24 cellular contexts compared by ENCODE assay signal in the genomic region with DNA sequence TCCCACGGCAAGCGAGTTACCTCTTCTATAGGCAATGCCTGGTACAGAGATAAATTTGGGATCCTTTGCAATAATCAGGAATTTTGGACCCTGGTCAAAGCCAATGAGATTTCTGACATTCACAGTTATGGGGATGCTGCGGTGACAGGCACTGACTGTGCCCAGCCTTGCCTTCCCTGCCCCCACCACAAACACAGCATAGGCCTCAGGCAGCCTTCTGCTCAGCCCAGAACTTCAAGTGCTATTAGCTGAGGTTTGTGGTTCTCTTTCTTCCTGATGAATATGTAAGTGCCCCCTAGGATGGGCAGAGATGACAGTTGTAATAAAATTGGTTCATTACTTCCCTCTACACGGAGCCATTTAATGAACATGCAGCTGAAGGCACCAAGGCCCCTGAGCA.
A peak's percentile ranks its signal among the peaks of the same experiment; 100 is the strongest.
DNase-seq lines count a peak whose midpoint lies in the region; ATAC-seq and TF ChIP-seq lines count a peak whose summit lies in the region.
"Had no signal": no experiment of that assay in that cellular context is flagged by ENCODE, and none has a peak within 500 bp of the region (broad histone marks: within the 10 kb centered on the region; RNA-seq: fewer than 3 reads in every experiment).

No MANE protein-coding gene starts in this region.

- TF ChIP-seq CTCF in WERI-Rb-1 (IDR thresholded peaks at IDR 0.05; ENCODE audit: low read depth, low read length), result no peak

- H3K4me3 ChIP-seq in WERI-Rb-1 (ENCODE audit: low read depth, low read length), result no peak overlapping the region
- H3K4me3 ChIP-seq: GM12878, left ventricle myocardium inferior, uterus had no signal

- no peaks in the 10 kb centered on the region for H3K27me3 ChIP-seq in WERI-Rb-1 (ENCODE audit: insufficient read depth, low read depth, severe bottlenecking)
- H3K27me3 ChIP-seq: BE2C, uterus had no signal

- H3K9me3 ChIP-seq in WERI-Rb-1 (ENCODE audit: severe bottlenecking), result no peaks in the 10 kb centered on the region
- H3K9me3 ChIP-seq: BE2C, left ventricle myocardium inferior, uterus had no signal

- DNase-seq in Ammon's horn (ENCODE audit: low spot score) (peak; percentile 52), NCI-H1436 treated with DMSO at 0.1 percent for 48 hours (lab: John Stamatoyannopoulos, UW) (peak; percentile 66), WERI-Rb-1 (peak; percentile 2), midbrain (lab: John Stamatoyannopoulos, UW) (peak; percentile 4), RPMI8226 (no peak)
- DNase-seq in stimulated activated CD4-positive, alpha-beta T cell treated with anti-CD3 and anti-CD28 coated beads, Interleukin-1b, Interleukin-23, amount 100 ng/mL, for 48 hours, result no peak
- DNase-seq: ACHN; activated CD4-positive, alpha-beta T cell treated with anti-CD3 and anti-CD28 coated beads, Interleukin-2, amount 50 U/mL, for 4 hours; activated naive CD4-positive, alpha-beta T cell treated with anti-CD3 and anti-CD28 coated beads for 36 hours; BE2C; CD8-positive, alpha-beta memory T cell; dermis blood vessel endothelial cell; H7; left ventricle myocardium inferior; NCI-H1930; right cardiac atrium; stimulated activated CD4-positive, alpha-beta T cell treated with anti-CD3 and anti-CD28 coated beads, Interleukin-2, amount 100 ng/mL, for 24 hours; stimulated activated CD8-positive, alpha-beta memory T cell treated with anti-CD3 and anti-CD28 coated beads, Interleukin-4, amount 100 ng/mL, for 48 hours; T-helper 2 cell; uterus had no signal

- no peaks in the 10 kb centered on the region for H3K36me3 ChIP-seq in WERI-Rb-1
- H3K36me3 ChIP-seq: BE2C, left ventricle myocardium inferior, uterus had no signal

- H3K27ac ChIP-seq in WERI-Rb-1, result no peak overlapping the region
- H3K27ac ChIP-seq: left ventricle myocardium inferior, uterus had no signal

- no peak for ATAC-seq in HG03139 (IDR thresholded peaks at IDR 0.05; ENCODE audit: unreplicated experiment)
- ATAC-seq: activated CD4-positive, CD25-positive, alpha-beta regulatory T cell treated with anti-CD3 and anti-CD28 coated beads, Interleukin-2, amount 50 U/mL, for 24 hours; esophagus mucosa; GM12878; right cardiac atrium had no signal

Comparison
In these comparisons a context has a peak if more than half of its experiments do, and no peak if none do; other contexts are left out.
1. DNase-seq: peak in Ammon's horn (single experiment), NCI-H1436 treated with DMSO at 0.1 percent for 48 hours (single experiment), WERI-Rb-1 (single experiment) and midbrain (single experiment); none in stimulated activated CD4-positive, alpha-beta T cell treated with anti-CD3 and anti-CD28 coated beads, Interleukin-1b, Interleukin-23, amount 100 ng/mL, for 48 hours (single experiment) and RPMI8226 (single experiment).